1 cellular context compared by ENCODE assay signal in the genomic region with DNA sequence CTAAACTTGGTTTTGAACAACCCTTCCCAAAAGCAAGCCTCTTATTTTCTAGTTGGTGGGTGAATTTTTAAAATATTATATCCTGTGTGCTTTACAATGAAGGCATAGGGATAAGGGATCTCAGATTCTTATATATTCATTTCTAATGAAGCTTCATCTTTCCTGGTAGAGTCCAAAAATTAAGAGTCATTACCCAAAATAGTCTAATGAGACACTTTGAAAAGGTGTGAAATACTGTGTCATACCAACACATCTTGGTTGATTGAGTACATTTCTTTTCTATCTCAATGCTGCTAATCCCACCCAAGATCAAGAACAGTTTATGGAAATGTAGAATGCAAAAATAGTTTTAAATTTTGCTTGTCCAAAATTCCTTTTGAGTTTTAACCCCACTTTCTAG.
TF ChIP-seq lines count a peak whose summit lies in the region.

No MANE protein-coding gene starts in this region.

TF ChIP-seq in GM12878, 131 proteins besides CTCF, POLR2A, EP300 and RAD21:
- TF ChIP-seq MEF2B (IDR thresholded peaks at IDR 0.05; ENCODE audit: partially characterized antibody, poor library complexity, severe bottlenecking), result peak; percentile 63
- no peak for TF ChIP-seq YY1 (IDR thresholded peaks at IDR 0.05; ENCODE audit: low read depth, low read length)
- TF ChIP-seq ZNF217 (IDR thresholded peaks at IDR 0.05), result 0 out of 2 replicates have a peak, but pooled peaks have one; percentile 15
- peak; percentile 80 for TF ChIP-seq MTA2 (IDR thresholded peaks at IDR 0.05; ENCODE audit: low read depth)
- no peak for TF ChIP-seq FOS (IDR thresholded peaks at IDR 0.05; ENCODE audit: borderline replicate concordance, extremely low read depth, insufficient read length)
- 0 out of 2 replicates have a peak, but pooled peaks have one; percentile 24 for TF ChIP-seq DPF2 (IDR thresholded peaks at IDR 0.05)
- TF ChIP-seq EGR1 (IDR thresholded peaks at IDR 0.05; ENCODE audit: borderline replicate concordance in 1 of 2, low read depth in 2 of 2, low read length in 2 of 2), result no peak
- TF ChIP-seq, protein P1, sequence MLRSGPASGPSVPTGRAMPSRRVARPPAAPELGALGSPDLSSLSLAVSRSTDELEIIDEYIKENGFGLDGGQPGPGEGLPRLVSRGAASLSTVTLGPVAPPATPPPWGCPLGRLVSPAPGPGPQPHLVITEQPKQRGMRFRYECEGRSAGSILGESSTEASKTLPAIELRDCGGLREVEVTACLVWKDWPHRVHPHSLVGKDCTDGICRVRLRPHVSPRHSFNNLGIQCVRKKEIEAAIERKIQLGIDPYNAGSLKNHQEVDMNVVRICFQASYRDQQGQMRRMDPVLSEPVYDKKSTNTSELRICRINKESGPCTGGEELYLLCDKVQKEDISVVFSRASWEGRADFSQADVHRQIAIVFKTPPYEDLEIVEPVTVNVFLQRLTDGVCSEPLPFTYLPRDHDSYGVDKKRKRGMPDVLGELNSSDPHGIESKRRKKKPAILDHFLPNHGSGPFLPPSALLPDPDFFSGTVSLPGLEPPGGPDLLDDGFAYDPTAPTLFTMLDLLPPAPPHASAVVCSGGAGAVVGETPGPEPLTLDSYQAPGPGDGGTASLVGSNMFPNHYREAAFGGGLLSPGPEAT (IDR thresholded peaks at IDR 0.05; ENCODE audit: low read depth), result peak; percentile 32; the same call in 1 of the 2 replicates
- TF ChIP-seq ATF7 (IDR thresholded peaks at IDR 0.05; ENCODE audit: low read depth), result peak; percentile 48; the same call in 1 of the 2 replicates
- TF ChIP-seq RAD51 (IDR thresholded peaks at IDR 0.05), result 0 out of 2 replicates have a peak, but pooled peaks have one; percentile 8
